In genomic region chr4:127410644-127411043, GRCh38 we compare ENCODE assay signal across 15 cellular contexts.
DNase-seq lines count a peak whose midpoint lies in the region; ATAC-seq lines count a peak whose summit lies in the region.
"Had no signal": no experiment of that assay in that cellular context is flagged by ENCODE, and none has a peak within 500 bp of the region (broad histone marks: within the 10 kb centered on the region; RNA-seq: fewer than 3 reads in every experiment).

No MANE protein-coding gene starts in this region.

- H3K9me3 ChIP-seq in right cardiac atrium (ENCODE audit: control insufficient read depth, low read length): no peaks in the 10 kb centered on the region

- ATAC-seq in GM18511 (IDR thresholded peaks at IDR 0.05; ENCODE audit: unreplicated experiment): peak; percentile 60
- peak; percentile 66 for ATAC-seq in GM18873 (IDR thresholded peaks at IDR 0.05; ENCODE audit: low FRiP score, unreplicated experiment)
- peak; percentile 69 to 79 for ATAC-seq in right cardiac atrium
- no peak for ATAC-seq in GM21515 (IDR thresholded peaks at IDR 0.05; ENCODE audit: unreplicated experiment)
- no peak for ATAC-seq in GM19035 (IDR thresholded peaks at IDR 0.05; ENCODE audit: unreplicated experiment)
- ATAC-seq: GM23338 had no signal

- H3K4me1 ChIP-seq in right cardiac atrium (ENCODE audit: control insufficient read depth, insufficient read depth, low read length): peaks cover 2% of the 10 kb centered on the region

- DNase-seq in right cardiac atrium (no peak), renal cortical epithelial cell (ENCODE audit: low read depth) (peak; percentile 1), NCI-H748 treated with DMSO at 0.1 percent for 48 hours (lab: John Stamatoyannopoulos, UW) (no peak), NCI-H82 (lab: John Stamatoyannopoulos, UW) (no peak)
- DNase-seq: C1 segment of cervical spinal cord; Calu3; CD4-positive, alpha-beta T cell; DMS 273 treated with DMSO at 0.1 percent for 48 hours; H7 had no signal

- WGBS in right cardiac atrium: 46% methylated on average over 2 of the region's 2 CpGs

- intact Hi-C loops in right cardiac atrium (cut with DNase I): no loop called here

- no peaks in the 10 kb centered on the region for H3K27me3 ChIP-seq in right cardiac atrium (ENCODE audit: control insufficient read depth, insufficient read depth)

- H3K4me3 ChIP-seq in right cardiac atrium (ENCODE audit: low read length): no peak overlapping the region
- H3K4me3 ChIP-seq: GM23338 had no signal

- H3K27ac ChIP-seq in right cardiac atrium (ENCODE audit: low read length): no peak overlapping the region
- H3K27ac ChIP-seq: HL-60 had no signal

Comparison
In these comparisons a context has a peak if more than half of its experiments do, and no peak if none do; other contexts are left out.
1. ATAC-seq: peak in GM18511 (single experiment), GM18873 (single experiment) and right cardiac atrium (2 of 2); none in GM21515 (single experiment) and GM19035 (single experiment).